ENCODE assay signal across 16 cellular contexts in the genomic region with DNA sequence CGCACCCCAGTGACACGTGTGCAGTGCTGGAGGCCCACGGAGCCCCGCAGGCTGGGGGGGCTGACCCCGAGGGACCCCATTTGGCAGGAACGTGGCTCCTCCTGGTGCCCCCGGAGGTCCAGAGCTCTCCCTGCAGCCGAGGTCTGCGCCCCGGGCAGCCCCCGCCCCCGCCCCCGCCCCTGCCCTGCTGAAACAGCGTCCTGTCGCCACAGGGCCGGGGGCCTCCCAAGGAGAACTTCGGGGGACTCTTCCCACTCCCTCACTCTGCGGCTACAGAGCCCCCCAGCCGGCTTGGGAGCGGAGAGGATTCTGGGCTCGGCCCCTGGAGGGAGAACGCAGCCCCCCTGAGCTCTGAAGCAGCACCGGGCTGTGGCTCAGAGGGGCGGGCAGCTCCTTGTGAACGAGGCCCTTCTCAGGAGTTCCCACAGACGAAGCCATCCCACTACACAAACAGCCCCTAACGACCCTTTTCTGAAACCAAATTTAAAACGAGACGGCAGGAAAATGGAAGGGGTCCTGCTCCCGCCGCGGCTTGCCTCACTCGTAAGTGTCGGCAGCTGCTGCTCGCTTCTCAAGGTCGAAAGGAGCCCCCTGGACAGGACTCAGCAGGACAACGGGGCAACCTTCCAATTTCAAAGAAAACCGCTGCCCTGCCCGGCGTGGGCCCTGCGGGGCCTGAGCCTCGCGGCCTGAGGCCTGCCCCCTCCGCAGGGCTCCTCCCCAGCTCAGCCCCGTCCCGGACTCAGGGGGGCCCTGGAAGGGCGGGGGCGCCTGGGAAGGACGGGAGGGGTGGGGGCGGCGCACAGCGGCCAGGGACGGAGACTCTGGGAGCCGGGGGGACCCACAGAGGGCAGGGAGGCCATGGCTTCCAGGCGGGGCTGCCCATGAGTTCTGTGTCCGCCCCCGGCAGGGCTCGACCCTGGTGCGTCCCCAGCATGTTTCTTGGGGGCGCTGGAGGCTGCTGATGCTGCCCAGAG.
DNase-seq lines count a peak whose midpoint lies in the region; ATAC-seq and TF ChIP-seq lines count a peak whose summit lies in the region.
"Had no signal": no experiment of that assay in that cellular context is flagged by ENCODE, and none has a peak within 500 bp of the region (broad histone marks: within the 10 kb centered on the region; RNA-seq: fewer than 3 reads in every experiment).

No MANE protein-coding gene starts in this region.

- intact Hi-C loops in spleen (cut with DNase I; ENCODE audit: low total_unique reads): no loop called here
- intact Hi-C loops in lower lobe of right lung (cut with DNase I): no loop called here

- H3K36me3 Mint-ChIP-seq in activated naive CD4-positive, alpha-beta T cell treated with anti-CD3 and anti-CD28 coated beads, Interleukin-2, amount 10 ng/mL, durations not matched to agents 7 days and 5 days: peaks cover 1% of the 10 kb centered on the region
- H3K36me3 Mint-ChIP-seq in activated naive CD4-positive, alpha-beta T cell treated with anti-CD3 and anti-CD28 coated beads, Interleukin-2, amount 50 U/mL, for 72 hours: peaks cover 0 to 5% of the 10 kb centered on the region in 2 donors

- H3K9me3 ChIP-seq in spleen (peaks cover 0 to 4% (median 0%) of the 10 kb centered on the region in 8 donors), lower lobe of right lung (no peaks in the 10 kb centered on the region)
- H3K9me3 ChIP-seq: tibial artery had no signal

- H3K4me3 ChIP-seq in spleen: no peak overlapping the region
- no peak overlapping the region for H3K4me3 ChIP-seq in lower lobe of right lung
- H3K4me3 ChIP-seq: tibial artery had no signal

- no peak overlapping the region for H3K4me3 Mint-ChIP-seq in activated naive CD4-positive, alpha-beta T cell treated with anti-CD3 and anti-CD28 coated beads, Interleukin-2, amount 10 ng/mL, durations not matched to agents 7 days and 5 days

- H3K4me1 Mint-ChIP-seq in activated naive CD4-positive, alpha-beta T cell treated with anti-CD3 and anti-CD28 coated beads, Interleukin-2, amount 10 ng/mL, durations not matched to agents 7 days and 5 days: no peaks in the 10 kb centered on the region

- TF ChIP-seq CTCF in spleen (IDR thresholded peaks at IDR 0.05 in 8 of 11, conservative IDR thresholded peaks at IDR 0.05 in 3 of 11): no peak
- TF ChIP-seq CTCF in lower lobe of right lung (IDR thresholded peaks at IDR 0.05): no peak

- CTCF ChIA-PET in activated naive CD4-positive, alpha-beta T cell treated with anti-CD3 and anti-CD28 coated beads, Interleukin-2, amount 10 ng/mL, durations not matched to agents 7 days and 5 days (lab: Charles Lee): no interaction called here

- peaks cover 0 to 14% (median 2%) of the 10 kb centered on the region in 6 donors for H3K4me1 ChIP-seq in spleen
- peaks cover 6% of the 10 kb centered on the region for H3K4me1 ChIP-seq in lower lobe of right lung
- H3K4me1 ChIP-seq: parathyroid adenoma, tibial artery had no signal

- H3K36me3 ChIP-seq in spleen (no peaks in the 10 kb centered on the region), lower lobe of right lung (no peaks in the 10 kb centered on the region)
- H3K36me3 ChIP-seq: tibial artery had no signal

- H3K27ac Mint-ChIP-seq in activated naive CD4-positive, alpha-beta T cell treated with anti-CD3 and anti-CD28 coated beads, Interleukin-2, amount 10 ng/mL, durations not matched to agents 7 days and 5 days: peak overlapping the region; percentile 34
- no peak overlapping the region for H3K27ac Mint-ChIP-seq in activated naive CD4-positive, alpha-beta T cell treated with anti-CD3 and anti-CD28 coated beads, Interleukin-2, amount 50 U/mL, for 72 hours

- DNase-seq in activated naive CD4-positive, alpha-beta T cell treated with anti-CD3 and anti-CD28 coated beads, Interleukin-2, amount 10 ng/mL, durations not matched to agents 7 days and 5 days: peak; percentile 16
- DNase-seq in activated naive CD4-positive, alpha-beta T cell treated with anti-CD3 and anti-CD28 coated beads, Interleukin-2, amount 50 U/mL, for 72 hours (ENCODE audit: low spot score in 2 of 2): no peak
- DNase-seq in NCI-H69 (lab: John Stamatoyannopoulos, UW) (peak; percentile 53), left lobe of liver (ENCODE audit: low spot score) (peak; percentile 41), spleen (peak; percentile 61), lower lobe of right lung (no peak)
- DNase-seq: activated gamma-delta T cell treated with Interleukin-2 at 50 U/mL for 16 hours, AML-193, KG1, mesendoderm, NCI-H187 treated with DMSO at 0.1 percent for 48 hours, T1000 had no signal

- no peak for ATAC-seq in activated naive CD4-positive, alpha-beta T cell treated with anti-CD3 and anti-CD28 coated beads, Interleukin-2, amount 50 U/mL, for 72 hours
- no peak for ATAC-seq in left lobe of liver
- ATAC-seq in HG03565 (IDR thresholded peaks at IDR 0.05; ENCODE audit: unreplicated experiment): no peak
- ATAC-seq in GM21381 (IDR thresholded peaks at IDR 0.05; ENCODE audit: unreplicated experiment): no peak
- ATAC-seq in lower lobe of right lung: no peak

- no peak for TF ChIP-seq POLR2A in spleen (IDR thresholded peaks at IDR 0.05)

- peak overlapping the region; percentile 9 to 78 (median 69) for H3K27ac ChIP-seq in spleen
- H3K27ac ChIP-seq in lower lobe of right lung: no peak overlapping the region
- H3K27ac ChIP-seq: parathyroid adenoma, tibial artery had no signal

- WGBS in spleen, 5 donors: 77 to 91% (median 85%) methylated on average over 35 to 60 of the region's 60 CpGs

- peaks cover 14% of the 10 kb centered on the region for H3K9me3 Mint-ChIP-seq in activated naive CD4-positive, alpha-beta T cell treated with anti-CD3 and anti-CD28 coated beads, Interleukin-2, amount 10 ng/mL, durations not matched to agents 7 days and 5 days
- H3K9me3 Mint-ChIP-seq in activated naive CD4-positive, alpha-beta T cell treated with anti-CD3 and anti-CD28 coated beads, Interleukin-2, amount 50 U/mL, for 72 hours: peaks cover 3 to 10% of the 10 kb centered on the region in 2 donors

- H3K27me3 Mint-ChIP-seq in activated naive CD4-positive, alpha-beta T cell treated with anti-CD3 and anti-CD28 coated beads, Interleukin-2, amount 10 ng/mL, durations not matched to agents 7 days and 5 days: peaks cover 12% of the 10 kb centered on the region

- H3K27me3 ChIP-seq in spleen (replicated peaks in 1 of 7) (peaks cover 0 to 29% (median 0%) of the 10 kb centered on the region in 7 donors), lower lobe of right lung (ENCODE audit: low read depth) (no peaks in the 10 kb centered on the region)

Comparison
In these comparisons a context has a peak if more than half of its experiments do, and no peak if none do; other contexts are left out.
1. DNase-seq: peak in activated naive CD4-positive, alpha-beta T cell treated with anti-CD3 and anti-CD28 coated beads, Interleukin-2, amount 10 ng/mL, durations not matched to agents 7 days and 5 days (single experiment), NCI-H69 (single experiment), left lobe of liver (single experiment) and spleen (single experiment); none in activated naive CD4-positive, alpha-beta T cell treated with anti-CD3 and anti-CD28 coated beads, Interleukin-2, amount 50 U/mL, for 72 hours (0 of 2) and lower lobe of right lung (single experiment).